26 cellular contexts compared by ENCODE assay signal in genomic region chr6:122501475-122501874, GRCh38.
"Had no signal": no experiment of that assay in that cellular context is flagged by ENCODE, and none has a peak within 500 bp of the region (broad histone marks: within the 10 kb centered on the region; RNA-seq: fewer than 3 reads in every experiment).

No MANE protein-coding gene starts in this region.

- H3K4me1 ChIP-seq: esophagus squamous epithelium, gastrocnemius medialis, heart right ventricle, left lung, lower lobe of right lung had no signal

- H3K27ac Mint-ChIP-seq: naive thymus-derived CD4-positive, alpha-beta T cell had no signal

- FAIRE-seq: colon, islet of Langerhans, keratinocyte had no signal

- ATAC-seq: esophagus mucosa; gastrocnemius medialis; heart right ventricle; left cardiac atrium; left lung; left ventricle myocardium superior; lower lobe of right lung; naive thymus-derived CD4-positive, alpha-beta T cell had no signal

- H3K27ac ChIP-seq: coronary artery, dorsolateral prefrontal cortex, epithelial cell of prostate, esophagus squamous epithelium, gastrocnemius medialis, heart right ventricle, left lung, lower lobe of right lung had no signal

- H3K4me3 ChIP-seq: coronary artery, dorsolateral prefrontal cortex, esophagus squamous epithelium, gastrocnemius medialis, heart right ventricle, left lung, lower lobe of right lung had no signal

- H3K4me1 Mint-ChIP-seq: naive thymus-derived CD4-positive, alpha-beta T cell had no signal

- H3K27me3 ChIP-seq: dorsolateral prefrontal cortex, esophagus squamous epithelium, gastrocnemius medialis, left lung had no signal

- H3K4me3 Mint-ChIP-seq: naive thymus-derived CD4-positive, alpha-beta T cell had no signal

- DNase-seq: dermis blood vessel endothelial cell; dorsolateral prefrontal cortex; effector CD4-positive, alpha-beta T cell; effector memory CD4-positive, alpha-beta T cell; erythroblast; esophagus squamous epithelium; foreskin fibroblast; foreskin melanocyte; gastrocnemius medialis; glutamatergic neuron; head of caudate nucleus; heart right ventricle; hippocampal formation; left cardiac atrium; left lung; left ventricle myocardium superior; lower lobe of right lung; mesenchymal stem cell; midbrain; naive thymus-derived CD4-positive, alpha-beta T cell had no signal

- H3K36me3 ChIP-seq: esophagus squamous epithelium, gastrocnemius medialis, heart right ventricle, left lung, lower lobe of right lung had no signal
